ENCODE assay signal across 18 cellular contexts in genomic region chr12:120861074-120861795, GRCh38. TPM values are rescaled to one million over a fixed set of nuclear protein-coding genes. Genes with fewer than 3 reads are reported as not detected.
DNase-seq lines count a peak whose midpoint lies in the region; ATAC-seq and TF ChIP-seq lines count a peak whose summit lies in the region.
"Had no signal": no experiment of that assay in that cellular context is flagged by ENCODE, and none has a peak within 500 bp of the region (broad histone marks: within the 10 kb centered on the region; RNA-seq: fewer than 3 reads in every experiment).

No MANE protein-coding gene starts in this region.

- peak overlapping the region; percentile 60 for H3K27ac Mint-ChIP-seq in CD4-positive, alpha-beta T cell
- H3K27ac Mint-ChIP-seq in T-helper 17 cell: peak overlapping the region; percentile 4
- H3K27ac Mint-ChIP-seq in naive B cell: peak overlapping the region in 5 of 6 donors; percentile 16 to 93 (median 62)

- H3K27ac ChIP-seq in CD4-positive, alpha-beta T cell (ENCODE audit: low read depth, low read length): no peak overlapping the region
- H3K27ac ChIP-seq: GM23248, Peyer's patch, SK-N-MC had no signal

- H3K27me3 ChIP-seq in CD4-positive, alpha-beta T cell (ENCODE audit: control insufficient read depth, insufficient read depth, low read length): no peaks in the 10 kb centered on the region
- H3K27me3 ChIP-seq: Peyer's patch had no signal

- TF ChIP-seq CTCF in CD4-positive, alpha-beta T cell (IDR thresholded peaks at IDR 0.05): no peak

- CTCF ChIA-PET in CD4-positive, alpha-beta T cell (lab: Charles Lee): no interaction called here

- peaks cover 7% of the 10 kb centered on the region for H3K9me3 Mint-ChIP-seq in CD4-positive, alpha-beta T cell
- H3K9me3 Mint-ChIP-seq in naive B cell: peaks cover 0 to 3% (median 0%) of the 10 kb centered on the region in 7 donors

- POLR2A ChIA-PET in CD4-positive, alpha-beta T cell (lab: Charles Lee): no interaction called here

- intact Hi-C loops in CD4-positive, alpha-beta T cell (cut with DNase I, micrococcal nuclease): no loop called here

- H3K4me1 Mint-ChIP-seq in CD4-positive, alpha-beta T cell (ENCODE audit: low read depth): peaks cover 68% of the 10 kb centered on the region
- H3K4me1 Mint-ChIP-seq in T-helper 17 cell (peaks cover 36% of the 10 kb centered on the region), naive B cell (peaks cover 49 to 62% (median 50%) of the 10 kb centered on the region in 3 donors)

- H3K4me3 Mint-ChIP-seq in CD4-positive, alpha-beta T cell: no peak overlapping the region
- no peak overlapping the region for H3K4me3 Mint-ChIP-seq in T-helper 17 cell
- H3K4me3 Mint-ChIP-seq in naive B cell: no peak overlapping the region
- H3K4me3 Mint-ChIP-seq: CD4-positive, CD25-positive, alpha-beta regulatory T cell had no signal

- H3K9me3 ChIP-seq in CD4-positive, alpha-beta T cell (ENCODE audit: control insufficient read depth, low read length): peaks cover 4% of the 10 kb centered on the region
- no peaks in the 10 kb centered on the region for H3K9me3 ChIP-seq in T-helper 17 cell (ENCODE audit: control insufficient read depth, low read length, poor library complexity, severe bottlenecking)
- H3K9me3 ChIP-seq: Peyer's patch had no signal

- H3K36me3 Mint-ChIP-seq in CD4-positive, alpha-beta T cell (ENCODE audit: low read depth): peaks cover 37% of the 10 kb centered on the region
- H3K36me3 Mint-ChIP-seq in T-helper 17 cell (ENCODE audit: low read depth): peaks cover 5% of the 10 kb centered on the region
- no peaks in the 10 kb centered on the region for H3K36me3 Mint-ChIP-seq in naive B cell

- H3K27me3 Mint-ChIP-seq in CD4-positive, alpha-beta T cell: no peaks in the 10 kb centered on the region
- H3K27me3 Mint-ChIP-seq in T-helper 17 cell (no peaks in the 10 kb centered on the region), naive B cell (no peaks in the 10 kb centered on the region)
- H3K27me3 Mint-ChIP-seq: CD4-positive, CD25-positive, alpha-beta regulatory T cell had no signal

- DNase-seq in CD4-positive, alpha-beta T cell: no peak
- DNase-seq in EL (peak; percentile 56), T-helper 17 cell (no peak), naive B cell (no peak), NCI-H1417 (lab: John Stamatoyannopoulos, UW) (no peak), NCI-H146 treated with DMSO at 0.1 percent for 48 hours (lab: John Stamatoyannopoulos, UW; ENCODE audit: unreplicated experiment) (no peak), C1 segment of cervical spinal cord (lab: John Stamatoyannopoulos, UW) (no peak)
- DNase-seq: CD4-positive, CD25-positive, alpha-beta regulatory T cell; DMS79 treated with DMSO at 0.1 percent for 48 hours; GF-D8; GM23248; NCI-H146; NCI-H2081 treated with DMSO at 0.1 percent for 48 hours; NCI-H524; Peyer's patch; Right ventricle myocardium superior had no signal

- ATAC-seq in CD4-positive, alpha-beta T cell (ENCODE audit: poor library complexity): no peak
- ATAC-seq in T-helper 17 cell (no peak), naive B cell (ENCODE audit: low read depth in 2 of 2) (no peak)
- ATAC-seq: HCT116 had no signal

RNA-seq across cellular contexts. Expression of gene SPPL3, which starts 42.9 kb away (rescaled TPM):
- total RNA-seq in CD4-positive, alpha-beta T cell: 10 to 100 TPM; 38.3 to 43.4 TPM
- total RNA-seq in T-helper 17 cell: 10 to 100 TPM; 44.6 to 60.7 TPM
- 10 to 100 TPM; 17.5 to 47.5 (median 30.1) TPM for polyA plus RNA-seq in naive B cell (ENCODE audit: low read depth in 6 of 6)

Comparison
In these comparisons a context has a peak if more than half of its experiments do, and no peak if none do; other contexts are left out.
1. H3K27ac Mint-ChIP-seq: peak in every context shown above with its lines; median percentile 62 in naive B cell; 60 in CD4-positive, alpha-beta T cell; 4 in T-helper 17 cell.